Comparison of ENCODE assay signal across 1 cellular context in the genomic region with DNA sequence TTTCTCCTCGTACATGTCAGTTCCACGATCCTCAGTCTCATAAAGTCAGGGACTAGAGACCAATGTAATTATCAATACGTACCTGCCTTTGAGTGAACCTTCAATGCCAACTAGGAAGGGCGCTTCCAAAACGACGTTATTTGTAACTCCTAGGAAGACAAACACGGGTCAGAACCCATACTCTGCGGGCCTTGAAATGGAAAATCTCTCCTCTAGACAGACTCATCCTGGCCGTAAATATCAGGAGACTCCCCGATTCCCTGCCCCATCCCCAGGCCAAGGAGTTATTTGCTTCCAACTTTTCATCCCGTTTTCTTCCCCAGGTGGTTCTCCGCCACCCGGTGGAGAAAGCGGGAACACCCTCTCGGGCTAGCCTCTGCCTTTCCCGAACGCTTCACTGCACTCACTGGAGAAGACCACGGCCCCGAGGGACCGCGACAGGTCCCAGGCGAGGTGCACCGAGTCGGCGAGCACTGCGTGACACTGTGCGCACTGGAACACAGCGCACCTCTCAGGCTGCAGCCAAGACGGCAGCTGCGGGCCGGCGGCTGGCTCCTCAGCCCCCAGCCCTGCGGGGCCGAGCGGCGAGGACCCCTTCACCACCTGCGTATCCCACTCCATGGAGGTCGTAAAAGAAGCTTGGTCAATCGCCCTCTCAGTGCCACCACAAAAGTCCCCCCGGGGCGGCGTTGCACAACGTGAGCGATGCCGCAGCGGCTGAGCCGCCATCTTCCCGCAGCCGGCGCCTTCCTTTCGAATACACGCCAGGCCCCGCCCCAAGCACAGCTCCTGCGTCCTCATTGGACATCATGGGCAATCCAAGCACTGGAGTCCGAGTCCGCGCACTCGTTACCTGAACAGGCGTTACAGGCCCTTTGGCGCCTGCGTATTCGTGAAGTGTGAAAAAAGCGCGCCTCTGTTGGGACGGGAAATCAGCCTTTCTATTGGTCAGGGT.
TF ChIP-seq lines count a peak whose summit lies in the region.

A gene (minus strand): TSS at position 759 of the 955 bp plus-strand sequence. CDS start 30 bp downstream, at position 729.

TF ChIP-seq in HepG2, 621 proteins besides CTCF, POLR2A, EP300 and RAD21 (continued from another document and continues in another):
- TF ChIP-seq, protein P1, sequence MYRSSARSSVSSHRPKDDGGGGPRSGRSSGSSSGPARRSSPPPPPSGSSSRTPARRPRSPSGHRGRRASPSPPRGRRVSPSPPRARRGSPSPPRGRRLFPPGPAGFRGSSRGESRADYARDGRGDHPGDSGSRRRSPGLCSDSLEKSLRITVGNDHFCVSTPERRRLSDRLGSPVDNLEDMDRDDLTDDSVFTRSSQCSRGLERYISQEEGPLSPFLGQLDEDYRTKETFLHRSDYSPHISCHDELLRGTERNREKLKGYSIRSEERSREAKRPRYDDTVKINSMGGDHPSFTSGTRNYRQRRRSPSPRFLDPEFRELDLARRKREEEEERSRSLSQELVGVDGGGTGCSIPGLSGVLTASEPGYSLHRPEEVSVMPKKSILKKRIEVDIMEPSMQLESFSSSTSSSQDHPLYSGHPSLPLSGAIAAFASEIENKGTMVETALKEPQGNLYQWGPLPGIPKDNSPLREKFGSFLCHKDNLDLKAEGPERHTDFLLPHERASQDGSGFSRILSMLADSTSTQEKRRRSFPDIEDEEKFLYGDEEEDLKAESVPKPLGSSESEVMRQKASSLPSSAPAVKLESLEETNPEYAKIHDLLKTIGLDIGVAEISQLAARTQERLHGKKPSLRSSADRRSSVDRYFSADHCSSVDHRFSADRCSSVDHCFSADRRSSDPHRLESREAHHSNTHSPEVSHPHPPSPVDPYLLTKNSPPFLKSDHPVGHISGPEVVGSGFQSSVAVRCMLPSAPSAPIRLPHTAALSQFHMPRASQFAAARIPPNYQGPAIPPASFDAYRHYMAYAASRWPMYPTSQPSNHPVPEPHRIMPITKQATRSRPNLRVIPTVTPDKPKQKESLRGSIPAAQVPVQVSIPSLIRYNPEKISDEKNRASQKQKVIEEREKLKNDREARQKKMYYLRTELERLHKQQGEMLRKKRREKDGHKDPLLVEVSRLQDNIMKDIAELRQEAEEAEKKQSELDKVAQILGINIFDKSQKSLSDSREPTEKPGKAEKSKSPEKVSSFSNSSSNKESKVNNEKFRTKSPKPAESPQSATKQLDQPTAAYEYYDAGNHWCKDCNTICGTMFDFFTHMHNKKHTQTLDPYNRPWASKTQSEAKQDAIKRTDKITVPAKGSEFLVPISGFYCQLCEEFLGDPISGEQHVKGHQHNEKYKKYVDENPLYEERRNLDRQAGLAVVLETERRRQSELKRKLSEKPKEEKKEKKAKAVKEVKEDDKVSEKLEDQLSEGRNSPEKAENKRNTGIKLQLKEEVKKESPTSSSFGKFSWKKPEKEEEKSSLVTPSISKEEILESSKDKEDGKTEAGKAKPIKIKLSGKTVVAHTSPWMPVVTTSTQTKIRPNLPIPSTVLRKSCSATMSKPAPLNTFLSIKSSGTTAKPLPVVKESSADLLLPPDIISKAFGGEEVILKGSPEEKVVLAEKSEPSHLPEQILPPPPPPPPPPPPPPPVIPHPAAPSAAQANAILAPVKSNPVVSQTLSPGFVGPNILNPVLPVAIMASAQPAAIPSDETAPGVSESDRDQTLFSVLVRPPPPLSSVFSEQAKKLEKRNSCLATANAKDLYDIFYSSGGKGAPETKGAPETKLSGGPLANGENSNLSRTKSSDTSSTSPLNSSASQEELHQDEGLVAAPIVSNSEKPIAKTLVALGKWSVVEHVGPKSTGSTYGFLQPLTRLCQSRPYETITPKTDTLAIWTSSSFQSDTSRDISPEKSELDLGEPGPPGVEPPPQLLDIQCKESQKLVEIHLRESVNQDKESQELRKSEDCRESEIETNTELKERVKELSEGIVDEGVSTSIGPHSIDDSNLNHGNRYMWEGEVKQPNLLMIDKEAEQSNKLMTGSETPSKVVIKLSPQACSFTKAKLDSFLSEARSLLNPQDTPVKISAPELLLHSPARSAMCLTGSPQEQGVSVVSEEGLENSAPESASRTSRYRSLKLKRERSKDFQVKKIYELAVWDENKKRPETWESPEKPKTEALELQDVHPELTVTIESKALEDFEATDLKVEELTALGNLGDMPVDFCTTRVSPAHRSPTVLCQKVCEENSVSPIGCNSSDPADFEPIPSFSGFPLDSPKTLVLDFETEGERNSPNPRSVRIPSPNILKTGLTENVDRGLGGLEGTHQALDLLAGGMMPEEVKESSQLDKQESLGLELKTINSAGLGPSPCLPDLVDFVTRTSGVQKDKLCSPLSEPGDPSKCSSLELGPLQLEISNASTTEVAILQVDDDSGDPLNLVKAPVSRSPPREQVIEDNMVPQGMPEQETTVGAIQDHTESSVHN (CRISPR knock-in tag; IDR thresholded peaks at IDR 0.05), result 0 out of 2 replicates have a peak, but pooled peaks have one; percentile 5
- TF ChIP-seq, protein P2, sequence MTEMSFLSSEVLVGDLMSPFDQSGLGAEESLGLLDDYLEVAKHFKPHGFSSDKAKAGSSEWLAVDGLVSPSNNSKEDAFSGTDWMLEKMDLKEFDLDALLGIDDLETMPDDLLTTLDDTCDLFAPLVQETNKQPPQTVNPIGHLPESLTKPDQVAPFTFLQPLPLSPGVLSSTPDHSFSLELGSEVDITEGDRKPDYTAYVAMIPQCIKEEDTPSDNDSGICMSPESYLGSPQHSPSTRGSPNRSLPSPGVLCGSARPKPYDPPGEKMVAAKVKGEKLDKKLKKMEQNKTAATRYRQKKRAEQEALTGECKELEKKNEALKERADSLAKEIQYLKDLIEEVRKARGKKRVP (CRISPR knock-in tag; IDR thresholded peaks at IDR 0.05), result peak in 1 of 2 experiments; percentile 65; a peak in 1 of 4 replicates
- TF ChIP-seq ZNF598 (CRISPR knock-in tag; IDR thresholded peaks at IDR 0.05; ENCODE audit: borderline replicate concordance) (0 out of 2 replicates have a peak, but pooled peaks have one; percentile 59), SALL1 (CRISPR knock-in tag; IDR thresholded peaks at IDR 0.05) (peak; percentile 80), SP5 (CRISPR knock-in tag; IDR thresholded peaks at IDR 0.05; ENCODE audit: borderline replicate concordance, low read depth) (peak; percentile 44; the same call in 1 of the 2 replicates), SP2 (CRISPR knock-in tag; IDR thresholded peaks at IDR 0.05) (peak; percentile 86), ZNF563 (CRISPR knock-in tag; IDR thresholded peaks at IDR 0.05) (no peak), NBN (conservative IDR thresholded peaks at IDR 0.05) (no peak), THAP11 (CRISPR knock-in tag; IDR thresholded peaks at IDR 0.05) (peak; percentile 22; the same call in 1 of the 2 replicates), ZNF343 (CRISPR knock-in tag; IDR thresholded peaks at IDR 0.05) (peak; percentile 76; the same call in 1 of the 2 replicates), ASH2L (IDR thresholded peaks at IDR 0.05; ENCODE audit: insufficient read length, low read depth, low read length) (peak; percentile 82), CEBPG (CRISPR knock-in tag; IDR thresholded peaks at IDR 0.05) (peak; percentile 47; the same call in 1 of the 2 replicates), POLR2G (IDR thresholded peaks at IDR 0.05; ENCODE audit: low read depth, low read length) (peak; percentile 95), ZNF3 (CRISPR knock-in tag; IDR thresholded peaks at IDR 0.05) (no peak), KAT2B (IDR thresholded peaks at IDR 0.05; ENCODE audit: borderline replicate concordance, low read depth, low read length) (no peak), ZNF205 (CRISPR knock-in tag; IDR thresholded peaks at IDR 0.05) (no peak; the same call in 1 of the 2 replicates), REXO4 (CRISPR knock-in tag; IDR thresholded peaks at IDR 0.05; ENCODE audit: borderline replicate concordance) (no peak; the same call in 1 of the 2 replicates), AKAP8 (CRISPR knock-in tag; IDR thresholded peaks at IDR 0.05) (no peak), ZNF782 (CRISPR knock-in tag; IDR thresholded peaks at IDR 0.05; ENCODE audit: borderline replicate concordance) (0 out of 2 replicates have a peak, but pooled peaks have one; percentile 23), ATRX (CRISPR knock-in tag; IDR thresholded peaks at IDR 0.05; ENCODE audit: borderline replicate concordance) (no peak), TCF7 (IDR thresholded peaks at IDR 0.05; ENCODE audit: low read depth) (no peak), ATF7-NPFF (CRISPR knock-in tag; IDR thresholded peaks at IDR 0.05; ENCODE audit: low read depth) (no peak; the same call in 1 of the 2 replicates), FOSL2 (CRISPR knock-in tag; IDR thresholded peaks at IDR 0.05) (no peak), FOXK2 (IDR thresholded peaks at IDR 0.05) (peak; percentile 13; the same call in 1 of the 2 replicates), EEA1 (CRISPR knock-in tag; IDR thresholded peaks at IDR 0.05; ENCODE audit: borderline replicate concordance) (no peak; the same call in 1 of the 2 replicates)
- TF ChIP-seq, protein P3, sequence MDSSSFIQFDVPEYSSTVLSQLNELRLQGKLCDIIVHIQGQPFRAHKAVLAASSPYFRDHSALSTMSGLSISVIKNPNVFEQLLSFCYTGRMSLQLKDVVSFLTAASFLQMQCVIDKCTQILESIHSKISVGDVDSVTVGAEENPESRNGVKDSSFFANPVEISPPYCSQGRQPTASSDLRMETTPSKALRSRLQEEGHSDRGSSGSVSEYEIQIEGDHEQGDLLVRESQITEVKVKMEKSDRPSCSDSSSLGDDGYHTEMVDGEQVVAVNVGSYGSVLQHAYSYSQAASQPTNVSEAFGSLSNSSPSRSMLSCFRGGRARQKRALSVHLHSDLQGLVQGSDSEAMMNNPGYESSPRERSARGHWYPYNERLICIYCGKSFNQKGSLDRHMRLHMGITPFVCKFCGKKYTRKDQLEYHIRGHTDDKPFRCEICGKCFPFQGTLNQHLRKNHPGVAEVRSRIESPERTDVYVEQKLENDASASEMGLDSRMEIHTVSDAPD (CRISPR knock-in tag; IDR thresholded peaks at IDR 0.05), result no peak; the same call in 1 of the 2 replicates
- TF ChIP-seq, protein P4, sequence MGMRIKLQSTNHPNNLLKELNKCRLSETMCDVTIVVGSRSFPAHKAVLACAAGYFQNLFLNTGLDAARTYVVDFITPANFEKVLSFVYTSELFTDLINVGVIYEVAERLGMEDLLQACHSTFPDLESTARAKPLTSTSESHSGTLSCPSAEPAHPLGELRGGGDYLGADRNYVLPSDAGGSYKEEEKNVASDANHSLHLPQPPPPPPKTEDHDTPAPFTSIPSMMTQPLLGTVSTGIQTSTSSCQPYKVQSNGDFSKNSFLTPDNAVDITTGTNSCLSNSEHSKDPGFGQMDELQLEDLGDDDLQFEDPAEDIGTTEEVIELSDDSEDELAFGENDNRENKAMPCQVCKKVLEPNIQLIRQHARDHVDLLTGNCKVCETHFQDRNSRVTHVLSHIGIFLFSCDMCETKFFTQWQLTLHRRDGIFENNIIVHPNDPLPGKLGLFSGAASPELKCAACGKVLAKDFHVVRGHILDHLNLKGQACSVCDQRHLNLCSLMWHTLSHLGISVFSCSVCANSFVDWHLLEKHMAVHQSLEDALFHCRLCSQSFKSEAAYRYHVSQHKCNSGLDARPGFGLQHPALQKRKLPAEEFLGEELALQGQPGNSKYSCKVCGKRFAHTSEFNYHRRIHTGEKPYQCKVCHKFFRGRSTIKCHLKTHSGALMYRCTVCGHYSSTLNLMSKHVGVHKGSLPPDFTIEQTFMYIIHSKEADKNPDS (CRISPR knock-in tag; IDR thresholded peaks at IDR 0.05), result 0 out of 2 replicates have a peak, but pooled peaks have one; percentile 30
- TF ChIP-seq, protein P5, sequence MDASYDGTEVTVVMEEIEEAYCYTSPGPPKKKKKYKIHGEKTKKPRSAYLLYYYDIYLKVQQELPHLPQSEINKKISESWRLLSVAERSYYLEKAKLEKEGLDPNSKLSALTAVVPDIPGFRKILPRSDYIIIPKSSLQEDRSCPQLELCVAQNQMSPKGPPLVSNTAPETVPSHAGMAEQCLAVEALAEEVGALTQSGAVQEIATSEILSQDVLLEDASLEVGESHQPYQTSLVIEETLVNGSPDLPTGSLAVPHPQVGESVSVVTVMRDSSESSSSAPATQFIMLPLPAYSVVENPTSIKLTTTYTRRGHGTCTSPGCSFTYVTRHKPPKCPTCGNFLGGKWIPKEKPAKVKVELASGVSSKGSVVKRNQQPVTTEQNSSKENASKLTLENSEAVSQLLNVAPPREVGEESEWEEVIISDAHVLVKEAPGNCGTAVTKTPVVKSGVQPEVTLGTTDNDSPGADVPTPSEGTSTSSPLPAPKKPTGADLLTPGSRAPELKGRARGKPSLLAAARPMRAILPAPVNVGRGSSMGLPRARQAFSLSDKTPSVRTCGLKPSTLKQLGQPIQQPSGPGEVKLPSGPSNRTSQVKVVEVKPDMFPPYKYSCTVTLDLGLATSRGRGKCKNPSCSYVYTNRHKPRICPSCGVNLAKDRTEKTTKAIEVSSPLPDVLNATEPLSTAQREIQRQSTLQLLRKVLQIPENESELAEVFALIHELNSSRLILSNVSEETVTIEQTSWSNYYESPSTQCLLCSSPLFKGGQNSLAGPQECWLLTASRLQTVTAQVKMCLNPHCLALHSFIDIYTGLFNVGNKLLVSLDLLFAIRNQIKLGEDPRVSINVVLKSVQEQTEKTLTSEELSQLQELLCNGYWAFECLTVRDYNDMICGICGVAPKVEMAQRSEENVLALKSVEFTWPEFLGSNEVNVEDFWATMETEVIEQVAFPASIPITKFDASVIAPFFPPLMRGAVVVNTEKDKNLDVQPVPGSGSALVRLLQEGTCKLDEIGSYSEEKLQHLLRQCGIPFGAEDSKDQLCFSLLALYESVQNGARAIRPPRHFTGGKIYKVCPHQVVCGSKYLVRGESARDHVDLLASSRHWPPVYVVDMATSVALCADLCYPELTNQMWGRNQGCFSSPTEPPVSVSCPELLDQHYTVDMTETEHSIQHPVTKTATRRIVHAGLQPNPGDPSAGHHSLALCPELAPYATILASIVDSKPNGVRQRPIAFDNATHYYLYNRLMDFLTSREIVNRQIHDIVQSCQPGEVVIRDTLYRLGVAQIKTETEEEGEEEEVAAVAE (CRISPR knock-in tag; IDR thresholded peaks at IDR 0.05; ENCODE audit: borderline replicate concordance), result no peak
- TF ChIP-seq, protein P6, sequence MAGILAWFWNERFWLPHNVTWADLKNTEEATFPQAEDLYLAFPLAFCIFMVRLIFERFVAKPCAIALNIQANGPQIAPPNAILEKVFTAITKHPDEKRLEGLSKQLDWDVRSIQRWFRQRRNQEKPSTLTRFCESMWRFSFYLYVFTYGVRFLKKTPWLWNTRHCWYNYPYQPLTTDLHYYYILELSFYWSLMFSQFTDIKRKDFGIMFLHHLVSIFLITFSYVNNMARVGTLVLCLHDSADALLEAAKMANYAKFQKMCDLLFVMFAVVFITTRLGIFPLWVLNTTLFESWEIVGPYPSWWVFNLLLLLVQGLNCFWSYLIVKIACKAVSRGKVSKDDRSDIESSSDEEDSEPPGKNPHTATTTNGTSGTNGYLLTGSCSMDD (CRISPR knock-in tag; IDR thresholded peaks at IDR 0.05), result no peak
- TF ChIP-seq, protein P7, sequence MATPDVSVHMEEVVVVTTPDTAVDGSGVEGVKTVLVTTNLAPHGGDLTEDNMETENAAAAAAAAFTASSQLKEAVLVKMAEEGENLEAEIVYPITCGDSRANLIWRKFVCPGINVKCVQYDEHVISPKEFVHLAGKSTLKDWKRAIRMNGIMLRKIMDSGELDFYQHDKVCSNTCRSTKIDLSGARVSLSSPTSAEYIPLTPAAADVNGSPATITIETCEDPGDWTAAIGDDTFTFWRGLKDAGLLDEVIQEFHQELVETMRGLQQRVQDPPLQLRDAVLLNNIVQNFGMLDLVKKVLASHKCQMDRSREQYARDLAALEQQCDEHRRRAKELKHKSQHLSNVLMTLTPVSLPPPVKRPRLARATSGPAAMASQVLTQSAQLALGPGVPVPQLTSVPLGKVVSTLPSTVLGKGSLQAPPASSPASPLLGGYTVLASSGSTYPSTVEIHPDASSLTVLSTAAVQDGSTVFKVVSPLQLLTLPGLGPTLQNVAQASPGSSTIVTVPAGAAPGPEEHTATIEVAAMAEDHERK (CRISPR knock-in tag; IDR thresholded peaks at IDR 0.05; ENCODE audit: low read depth), result peak; percentile 17; the same call in 1 of the 2 replicates
- TF ChIP-seq, protein P8, sequence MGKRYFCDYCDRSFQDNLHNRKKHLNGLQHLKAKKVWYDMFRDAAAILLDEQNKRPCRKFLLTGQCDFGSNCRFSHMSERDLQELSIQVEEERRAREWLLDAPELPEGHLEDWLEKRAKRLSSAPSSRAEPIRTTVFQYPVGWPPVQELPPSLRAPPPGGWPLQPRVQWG (CRISPR knock-in tag; IDR thresholded peaks at IDR 0.05; ENCODE audit: borderline replicate concordance, low read depth), result no peak
